In the genomic region with DNA sequence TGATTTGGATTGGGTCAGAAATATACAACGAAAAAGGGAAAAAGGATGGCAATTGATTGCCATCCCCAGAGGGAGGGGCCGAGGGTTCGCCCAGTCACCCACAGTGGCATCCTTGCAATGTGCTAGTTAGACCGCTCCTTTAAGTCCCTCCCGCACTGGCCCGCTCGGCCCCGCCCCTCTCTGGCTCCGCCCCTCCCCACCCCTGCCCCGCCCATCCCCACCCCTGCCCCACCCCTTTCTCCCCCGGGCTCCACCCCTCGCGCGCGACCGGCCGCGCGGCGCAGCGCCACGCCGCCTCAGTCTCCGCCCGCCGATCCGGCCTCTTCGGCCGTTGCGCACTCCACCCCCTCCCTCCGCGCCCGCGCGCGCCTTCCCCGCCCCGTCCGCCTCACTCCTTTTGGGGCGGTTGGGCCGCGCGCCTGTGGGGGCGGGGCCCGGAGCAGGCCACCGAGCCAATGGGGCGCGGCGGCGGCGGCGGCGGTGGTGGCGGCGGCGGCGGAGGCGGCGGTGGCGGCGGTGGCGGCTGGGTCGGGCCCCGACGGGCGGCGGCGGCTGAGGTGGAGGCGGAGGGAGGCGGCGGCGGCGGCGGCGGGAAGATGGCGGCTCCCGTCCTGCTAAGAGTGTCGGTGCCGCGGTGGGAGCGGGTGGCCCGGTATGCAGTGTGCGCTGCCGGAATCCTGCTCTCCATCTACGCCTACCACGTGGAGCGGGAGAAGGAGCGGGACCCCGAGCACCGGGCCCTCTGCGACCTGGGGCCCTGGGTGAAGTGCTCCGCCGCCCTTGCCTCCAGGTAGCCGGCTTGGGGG, we compare ENCODE assay signal across 8 cellular contexts. TPM values are rescaled to one million over a fixed set of nuclear protein-coding genes. Genes with fewer than 3 reads are reported as not detected.
DNase-seq lines count a peak whose midpoint lies in the region; ATAC-seq and TF ChIP-seq lines count a peak whose summit lies in the region.

A gene (plus strand): TSS at position 299 of the 806 bp plus-strand sequence. CDS start 298 bp downstream, at position 597.

- ATAC-seq in GM21576 (IDR thresholded peaks at IDR 0.05; ENCODE audit: unreplicated experiment) (peak; percentile 82), PC-3 (peak; percentile 92)

- H3K9me3 ChIP-seq in PC-3 (ENCODE audit: low read length) = no peaks in the 10 kb centered on the region

- H3K27me3 ChIP-seq in PC-3 (ENCODE audit: low read length) = no peaks in the 10 kb centered on the region

- peaks cover 4 to 7% (median 7%) of the 10 kb centered on the region in 3 donors for H3K4me1 Mint-ChIP-seq in IgD-negative memory B cell

- no peaks in the 10 kb centered on the region for H4K20me1 ChIP-seq in PC-3 (ENCODE audit: low read length)

- H3K9me3 Mint-ChIP-seq in IgD-negative memory B cell = no peaks in the 10 kb centered on the region

- TF ChIP-seq CTCF in PC-3 (conservative IDR thresholded peaks at IDR 0.05; ENCODE audit: low read depth, low read length) = no peak
- no peak for TF ChIP-seq CTCF in epithelial cell of proximal tubule (conservative IDR thresholded peaks at IDR 0.05; ENCODE audit: low read depth, low read length)

- peaks cover 24% of the 10 kb centered on the region for H3K79me2 ChIP-seq in PC-3 (ENCODE audit: low read length)

- DNase-seq in DMS114 treated with DMSO at 0.1 percent for 48 hours (lab: John Stamatoyannopoulos, UW; ENCODE audit: unreplicated experiment) (peak; percentile 83), PC-3 (peak; percentile 92), activated T-cell treated with anti-CD3 and anti-CD28 coated beads for 48 hours (ENCODE audit: low read depth) (peak; percentile 96), epithelial cell of proximal tubule (ENCODE audit: low read depth) (no peak), mucosa of gallbladder (ENCODE audit: low spot score) (peak; percentile 96)
- DNase-seq in stimulated activated CD8-positive, alpha-beta memory T cell treated with anti-CD3 and anti-CD28 coated beads, Interleukin-4, amount 100 ng/mL, for 1 hour (ENCODE audit: low read depth in 2 of 2, low spot score in 1 of 2) = peak; percentile 77 to 91

- intact Hi-C loops in PC-3 (cut with micrococcal nuclease) = loop anchor here (5.0 kb wide), 1 partner anchor 121 kb away; no protein-coding TSS in a partner anchor

- CTCF ChIA-PET in PC-3 (lab: Charles Lee) = no interaction called here

- H3K4me1 ChIP-seq in PC-3 (ENCODE audit: insufficient read depth, low read length) = no peaks in the 10 kb centered on the region

- H3K9me2 ChIP-seq in PC-3 (replicated peaks; ENCODE audit: low read length) = no peaks in the 10 kb centered on the region

- peak within 1 kb of the TSS; percentile 76 for H3K9ac ChIP-seq in PC-3 (ENCODE audit: low read length)

- H3K27ac ChIP-seq in PC-3 (ENCODE audit: low read length) = no peak within 1 kb of the TSS

- BruUV-seq in PC-3 (replicated peaks; lab: Mats Ljungman, UMichigan) = no TSS peak

- H3F3A ChIP-seq in PC-3 (ENCODE audit: low read length, unreplicated experiment) = no peaks in the 10 kb centered on the region

- 0 out of 2 replicates have a peak within 1 kb of the TSS, but pooled peaks have one; percentile 50 for H2AFZ ChIP-seq in PC-3 (ENCODE audit: low read length)

- H3K4me3 ChIP-seq in PC-3 (ENCODE audit: low read length) (peak within 1 kb of the TSS; percentile 90), epithelial cell of proximal tubule (ENCODE audit: low read depth, low read length) (peak within 1 kb of the TSS; percentile 72)

- H3K4me2 ChIP-seq in PC-3 (ENCODE audit: low read length) = peak within 1 kb of the TSS; percentile 87

- H3K36me3 Mint-ChIP-seq in IgD-negative memory B cell = no peaks in the 10 kb centered on the region

- H3K27ac Mint-ChIP-seq in IgD-negative memory B cell = peak within 1 kb of the TSS in 2 of 3 donors; percentile 74 to 86

- H3K4me3 Mint-ChIP-seq in IgD-negative memory B cell = peak within 1 kb of the TSS; percentile 82 to 94 (median 89)

- no peaks in the 10 kb centered on the region for H3K27me3 Mint-ChIP-seq in IgD-negative memory B cell

- POLR2A ChIA-PET in PC-3 (lab: Charles Lee; ENCODE audit: unreplicated experiment) = interaction anchor here (0.6 kb wide), 1 partner anchor 109 kb away, joined by 3 read pairs; no protein-coding TSS in a partner anchor

- H3K36me3 ChIP-seq in PC-3 (ENCODE audit: low read depth, low read length) = no peaks in the 10 kb centered on the region

RNA-seq across cellular contexts. Expression of the gene that starts here (rescaled TPM):
- polyA plus RNA-seq in IgD-negative memory B cell = 3.0 TPM
- total RNA-seq in PC-3 (2014; rRNA removed) (7.6 and 9.4 TPM in 2 replicates), epithelial cell of proximal tubule (13.8 and 17.1 TPM in 2 replicates), mucosa of gallbladder (19.6 TPM)
